In genomic region chr13:22032905-22033304, GRCh38 we compare ENCODE assay signal across 7 cellular contexts.
"Had no signal": no experiment of that assay in that cellular context is flagged by ENCODE, and none has a peak within 500 bp of the region (broad histone marks: within the 10 kb centered on the region; RNA-seq: fewer than 3 reads in every experiment).

No MANE protein-coding gene starts in this region.

- ATAC-seq: HCT116 had no signal

- H2AFZ ChIP-seq: GM23248 had no signal

- H3K4me1 ChIP-seq: HAP-1 had no signal

- H3K9me3 ChIP-seq: HAP-1 had no signal

- H3K4me3 ChIP-seq: GM23248, HAP-1 had no signal

- H3K27ac ChIP-seq: GM23248, KMS-11 had no signal

- DNase-seq: GM23248, GOT3, H7, KBM-7 had no signal

- H3K36me3 ChIP-seq: HAP-1 had no signal

- H3K4me2 ChIP-seq: KMS-11 had no signal
